ENCODE assay signal across 2 cellular contexts in the genomic region with DNA sequence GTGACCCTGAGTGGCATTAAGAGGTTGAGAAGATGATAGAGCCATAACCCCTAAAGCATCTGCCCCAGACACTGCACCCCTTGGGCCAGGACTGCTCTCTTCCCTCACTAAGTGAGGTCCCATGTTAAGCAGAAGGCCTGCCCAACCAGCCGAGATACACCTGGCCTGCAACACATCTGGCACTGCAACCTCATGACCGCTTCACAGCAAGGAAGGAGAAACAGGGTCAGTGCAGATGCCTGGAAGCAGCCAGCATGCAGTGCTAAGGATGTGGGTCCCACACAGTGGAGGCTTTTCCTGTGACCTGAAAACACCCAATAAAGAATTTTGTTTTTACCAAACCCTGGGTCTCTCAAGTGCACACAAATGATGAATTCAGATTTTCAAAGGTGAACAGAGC.
TF ChIP-seq lines count a peak whose summit lies in the region.

No MANE protein-coding gene starts in this region.

TF ChIP-seq in endothelial cell of umbilical vein, 7 proteins besides CTCF, POLR2A, EP300 and RAD21:
- TF ChIP-seq FOS (IDR thresholded peaks at IDR 0.05; ENCODE audit: borderline replicate concordance, insufficient read depth, low read length) (no peak), POLR2AphosphoS5 (IDR thresholded peaks at IDR 0.05; ENCODE audit: insufficient read depth, low read depth, low read length) (no peak), EZH2 (IDR thresholded peaks at IDR 0.05; ENCODE audit: borderline replicate concordance, low read depth, low read length, severe bottlenecking) (no peak), GATA2 (IDR thresholded peaks at IDR 0.05; ENCODE audit: insufficient read depth, insufficient read length, low read depth, low read length) (no peak)
- TF ChIP-seq, protein P1, sequence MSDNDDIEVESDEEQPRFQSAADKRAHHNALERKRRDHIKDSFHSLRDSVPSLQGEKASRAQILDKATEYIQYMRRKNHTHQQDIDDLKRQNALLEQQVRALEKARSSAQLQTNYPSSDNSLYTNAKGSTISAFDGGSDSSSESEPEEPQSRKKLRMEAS (IDR thresholded peaks at IDR 0.05; ENCODE audit: insufficient read depth, insufficient read length) = no peak
TF ChIP-seq in endothelial cell of umbilical vein: peak in this region for 0.

TF ChIP-seq in HEK293T, 16 proteins besides CTCF, POLR2A, EP300 and RAD21:
- TF ChIP-seq PKNOX1 (IDR thresholded peaks at IDR 0.05) (no peak), L3MBTL2 (conservative IDR thresholded peaks at IDR 0.05) (no peak), ZNF384 (IDR thresholded peaks at IDR 0.05) (no peak), FOXA1 (IDR thresholded peaks at IDR 0.05) (no peak), FOXK2 (IDR thresholded peaks at IDR 0.05) (no peak), SUZ12 (IDR thresholded peaks at IDR 0.05) (no peak), ARNT (IDR thresholded peaks at IDR 0.05) (no peak), FOXM1 (IDR thresholded peaks at IDR 0.05; ENCODE audit: borderline replicate concordance) (no peak), NFRKB (IDR thresholded peaks at IDR 0.05) (no peak), HDGF (IDR thresholded peaks at IDR 0.05; ENCODE audit: borderline replicate concordance) (no peak), ELF4 (IDR thresholded peaks at IDR 0.05) (no peak), CTBP1 (IDR thresholded peaks at IDR 0.05; ENCODE audit: borderline replicate concordance) (no peak), SP1 (IDR thresholded peaks at IDR 0.05) (no peak), BHLHE40 (IDR thresholded peaks at IDR 0.05; ENCODE audit: borderline replicate concordance) (no peak), LEF1 (IDR thresholded peaks at IDR 0.05; ENCODE audit: borderline replicate concordance) (no peak), TARDBP (IDR thresholded peaks at IDR 0.05) (no peak)
